Comparison of ENCODE assay signal across 8 cellular contexts in the genomic region with DNA sequence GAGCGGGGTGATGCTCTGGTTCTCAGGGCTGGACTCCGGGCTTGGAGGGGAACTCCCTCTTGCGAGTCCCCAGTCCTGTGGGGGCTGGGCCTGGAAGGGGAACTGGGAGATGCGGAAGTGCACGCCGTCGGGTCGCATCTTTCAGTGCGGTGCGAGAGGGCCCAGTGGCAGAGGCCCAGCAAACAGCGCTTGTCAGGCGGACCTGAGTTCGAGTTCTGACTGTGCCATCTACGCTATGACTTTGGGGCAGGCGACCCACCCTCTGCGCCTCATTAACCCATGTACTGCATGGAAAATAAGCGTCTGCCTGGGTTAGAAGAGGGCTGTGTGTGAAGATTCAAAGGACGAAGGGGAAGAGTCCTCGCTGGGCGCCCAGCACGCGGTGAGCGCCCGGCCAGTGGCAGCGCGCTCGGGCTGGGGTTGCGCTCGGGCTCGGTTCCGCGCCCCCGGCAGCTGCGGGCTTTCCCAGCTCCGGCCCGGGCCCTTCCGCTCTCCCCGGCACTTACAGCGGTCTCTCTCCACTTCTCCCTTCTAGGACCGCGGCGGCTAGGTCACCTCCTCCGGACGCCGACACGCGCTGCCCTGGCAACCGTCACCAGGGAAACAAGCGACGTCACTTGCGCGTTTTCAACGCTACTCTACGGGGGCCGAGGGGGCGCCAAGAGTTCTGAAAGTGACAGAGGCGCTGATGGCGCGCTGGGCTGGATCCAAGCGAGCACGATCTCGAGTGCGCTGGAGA. TPM values are rescaled to one million over a fixed set of nuclear protein-coding genes. Genes with fewer than 3 reads are reported as not detected.
A peak's percentile ranks its signal among the peaks of the same experiment; 100 is the strongest.
DNase-seq lines count a peak whose midpoint lies in the region; ATAC-seq and TF ChIP-seq lines count a peak whose summit lies in the region.

A gene with protein sequence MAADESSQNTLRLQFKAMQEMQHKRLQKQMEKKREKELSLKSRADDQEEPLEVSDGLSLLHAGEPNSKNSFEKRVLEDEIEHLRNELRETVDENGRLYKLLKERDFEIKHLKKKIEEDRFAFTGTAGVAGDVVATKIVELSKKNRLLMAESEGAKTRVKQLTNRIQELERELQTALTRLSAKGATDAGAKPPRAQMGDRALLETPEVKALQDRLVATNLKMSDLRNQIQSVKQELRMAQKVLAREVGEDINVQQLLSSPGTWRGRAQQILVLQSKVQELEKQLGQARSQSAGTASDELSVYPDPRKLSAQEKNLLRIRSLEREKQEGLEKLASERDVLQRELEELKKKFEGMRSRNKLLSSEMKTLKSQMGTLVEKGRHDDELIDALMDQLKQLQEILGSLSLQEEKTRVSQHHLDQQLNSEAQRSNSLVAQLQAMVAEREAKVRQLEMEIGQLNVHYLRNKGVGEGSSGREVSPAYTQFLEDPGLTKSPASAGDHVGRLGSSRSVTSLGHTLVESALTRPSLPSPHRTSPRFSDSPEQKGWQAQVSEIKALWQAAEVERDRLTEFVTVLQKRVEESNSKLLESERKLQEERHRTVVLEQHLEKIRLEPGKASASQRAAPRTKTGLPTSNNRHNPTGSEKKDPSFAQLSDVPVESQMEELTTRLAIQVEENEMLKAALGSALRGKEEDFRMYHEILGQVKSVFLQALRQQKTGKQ (minus strand): TSS at position 584 of the 739 bp plus-strand sequence. CDS start 14,908 bp downstream, outside the sequence.

- peak within 1 kb of the TSS; percentile 82 for H3K27ac Mint-ChIP-seq in activated naive CD8-positive, alpha-beta T cell

- TF ChIP-seq CTCF in cardiac muscle cell (IDR thresholded peaks at IDR 0.05; ENCODE audit: low read depth, low read length), result no peak
- TF ChIP-seq CTCF in ovary (IDR thresholded peaks at IDR 0.05), result no peak
- TF ChIP-seq CTCF in thyroid gland (IDR thresholded peaks at IDR 0.05), result peak in 1 of 6 experiments; percentile 12

- TF ChIP-seq POLR2A in ovary (IDR thresholded peaks at IDR 0.05), result no peak
- TF ChIP-seq POLR2A in thyroid gland (IDR thresholded peaks at IDR 0.05), result peak in 1 of 2 donors; percentile 91

- no peaks in the 10 kb centered on the region for H3K27me3 Mint-ChIP-seq in activated naive CD8-positive, alpha-beta T cell

- H3K9me3 Mint-ChIP-seq in activated naive CD8-positive, alpha-beta T cell (ENCODE audit: low read depth), result no peaks in the 10 kb centered on the region

- ATAC-seq in GM21825 (IDR thresholded peaks at IDR 0.05; ENCODE audit: unreplicated experiment), result peak; percentile 99
- peak; percentile 97 for ATAC-seq in SK-N-SH treated with all-trans-retinoic acid at 6 μM for 48 hours

- no peaks in the 10 kb centered on the region for H3K27me3 ChIP-seq in cardiac muscle cell
- no peaks in the 10 kb centered on the region for H3K27me3 ChIP-seq in ovary
- no peaks in the 10 kb centered on the region for H3K27me3 ChIP-seq in thyroid gland

- H3K4me1 Mint-ChIP-seq in activated naive CD8-positive, alpha-beta T cell (ENCODE audit: low read depth), result peaks cover 17% of the 10 kb centered on the region

- intact Hi-C loops in ovary (cut with DNase I) (no loop called here), thyroid gland (cut with DNase I) (no loop called here)

- H3K36me3 Mint-ChIP-seq in activated naive CD8-positive, alpha-beta T cell, result no peaks in the 10 kb centered on the region

- no peaks in the 10 kb centered on the region for H3K9me3 ChIP-seq in cardiac muscle cell (ENCODE audit: low read depth)
- no peaks in the 10 kb centered on the region for H3K9me3 ChIP-seq in ovary
- no peaks in the 10 kb centered on the region for H3K9me3 ChIP-seq in thyroid gland

- DNase-seq in EL (peak; percentile 91), M059J (ENCODE audit: low read depth) (peak; percentile 77), cardiac muscle cell (ENCODE audit: low read depth in 1 of 2, low spot score in 1 of 2) (peak; percentile 96), ovary (peak; percentile 89 to 96 (median 93)), thyroid gland (peak; percentile 96 to 97)

- H3K4me3 ChIP-seq in cardiac muscle cell, result peak within 1 kb of the TSS; percentile 39
- peak within 1 kb of the TSS; percentile 49 for H3K4me3 ChIP-seq in ovary
- peak within 1 kb of the TSS; percentile 5 to 34 (median 28) for H3K4me3 ChIP-seq in thyroid gland (replicated peaks in 1 of 3)

- 1 to 2% (median 1%) methylated on average over 51 to 63 of the region's 63 CpGs for WGBS in ovary, 3 donors
- 2 to 4% methylated on average over 22 to 46 of the region's 63 CpGs for WGBS in thyroid gland, 2 donors

- no peaks in the 10 kb centered on the region for H3K4me1 ChIP-seq in cardiac muscle cell (ENCODE audit: low read depth)
- no peaks in the 10 kb centered on the region for H3K4me1 ChIP-seq in ovary (ENCODE audit: insufficient read depth)
- peaks cover 10 to 13% of the 10 kb centered on the region in 2 donors for H3K4me1 ChIP-seq in thyroid gland

- no peak within 1 kb of the TSS for H3K27ac ChIP-seq in cardiac muscle cell
- H3K27ac ChIP-seq in ovary, result no peak within 1 kb of the TSS
- H3K27ac ChIP-seq in thyroid gland, result peak within 1 kb of the TSS; percentile 21 to 69 (median 43)

- TF ChIP-seq EP300 in ovary (IDR thresholded peaks at IDR 0.05), result no peak

- H3K36me3 ChIP-seq in cardiac muscle cell (peaks cover 4% of the 10 kb centered on the region), ovary (no peaks in the 10 kb centered on the region), thyroid gland (no peaks in the 10 kb centered on the region)

- peak within 1 kb of the TSS; percentile 93 for H3K4me3 Mint-ChIP-seq in activated naive CD8-positive, alpha-beta T cell

TF ChIP-seq in SK-N-SH treated with all-trans-retinoic acid at 6 μM for 48 hours, 23 proteins besides CTCF, POLR2A, EP300 and RAD21:
- TF ChIP-seq, protein P1, sequence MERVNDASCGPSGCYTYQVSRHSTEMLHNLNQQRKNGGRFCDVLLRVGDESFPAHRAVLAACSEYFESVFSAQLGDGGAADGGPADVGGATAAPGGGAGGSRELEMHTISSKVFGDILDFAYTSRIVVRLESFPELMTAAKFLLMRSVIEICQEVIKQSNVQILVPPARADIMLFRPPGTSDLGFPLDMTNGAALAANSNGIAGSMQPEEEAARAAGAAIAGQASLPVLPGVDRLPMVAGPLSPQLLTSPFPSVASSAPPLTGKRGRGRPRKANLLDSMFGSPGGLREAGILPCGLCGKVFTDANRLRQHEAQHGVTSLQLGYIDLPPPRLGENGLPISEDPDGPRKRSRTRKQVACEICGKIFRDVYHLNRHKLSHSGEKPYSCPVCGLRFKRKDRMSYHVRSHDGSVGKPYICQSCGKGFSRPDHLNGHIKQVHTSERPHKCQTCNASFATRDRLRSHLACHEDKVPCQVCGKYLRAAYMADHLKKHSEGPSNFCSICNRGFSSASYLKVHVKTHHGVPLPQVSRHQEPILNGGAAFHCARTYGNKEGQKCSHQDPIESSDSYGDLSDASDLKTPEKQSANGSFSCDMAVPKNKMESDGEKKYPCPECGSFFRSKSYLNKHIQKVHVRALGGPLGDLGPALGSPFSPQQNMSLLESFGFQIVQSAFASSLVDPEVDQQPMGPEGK (CRISPR knock-in tag; IDR thresholded peaks at IDR 0.05; ENCODE audit: borderline replicate concordance), result peak; percentile 76; the same call in 1 of the 2 replicates
- TF ChIP-seq ESRRG (CRISPR knock-in tag; IDR thresholded peaks at IDR 0.05), result no peak
- TF ChIP-seq, protein P2, sequence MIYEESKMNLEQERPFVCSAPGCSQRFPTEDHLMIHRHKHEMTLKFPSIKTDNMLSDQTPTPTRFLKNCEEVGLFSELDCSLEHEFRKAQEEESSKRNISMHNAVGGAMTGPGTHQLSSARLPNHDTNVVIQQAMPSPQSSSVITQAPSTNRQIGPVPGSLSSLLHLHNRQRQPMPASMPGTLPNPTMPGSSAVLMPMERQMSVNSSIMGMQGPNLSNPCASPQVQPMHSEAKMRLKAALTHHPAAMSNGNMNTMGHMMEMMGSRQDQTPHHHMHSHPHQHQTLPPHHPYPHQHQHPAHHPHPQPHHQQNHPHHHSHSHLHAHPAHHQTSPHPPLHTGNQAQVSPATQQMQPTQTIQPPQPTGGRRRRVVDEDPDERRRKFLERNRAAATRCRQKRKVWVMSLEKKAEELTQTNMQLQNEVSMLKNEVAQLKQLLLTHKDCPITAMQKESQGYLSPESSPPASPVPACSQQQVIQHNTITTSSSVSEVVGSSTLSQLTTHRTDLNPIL (CRISPR knock-in tag; IDR thresholded peaks at IDR 0.05; ENCODE audit: low read depth), result no peak
- 0 out of 2 replicates have a peak, but pooled peaks have one; percentile 53 for TF ChIP-seq ZFP3 (CRISPR knock-in tag; IDR thresholded peaks at IDR 0.05)
- TF ChIP-seq BACH2 (CRISPR knock-in tag; IDR thresholded peaks at IDR 0.05; ENCODE audit: borderline replicate concordance), result no peak

RNA-seq across cellular contexts. Expression of the gene that starts here (rescaled TPM):
- 0.62 TPM in 1 of 2 replicates, not detected in the other for total RNA-seq in M059J (2014; rRNA removed; shearing (Covaris generic))
- total RNA-seq in cardiac muscle cell, result 1.5 and 3.3 TPM in 2 replicates
- 2.8 and 3.1 TPM in 2 replicates for polyA plus RNA-seq in cardiac muscle cell
- 1 to 10 TPM in 3 of 7 donors, under 1 TPM in 4; 0.24 to 5.7 (median 0.60) TPM for total RNA-seq in ovary
- 1 to 10 TPM in 1 of 2 donors, under 1 TPM in 1; 0.75 to 1.6 TPM for polyA plus RNA-seq in ovary
- 1 to 10 TPM; 4.0 to 7.7 (median 6.0) TPM for total RNA-seq in thyroid gland

Comparison
In these comparisons a context has a peak if more than half of its experiments do, and no peak if none do; other contexts are left out.
1. Peak in DNase-seq in M059J; RNA of the gene not detected or under 1 TPM.
2. H3K27ac ChIP-seq: peak in thyroid gland (3 of 3); none in cardiac muscle cell (single experiment) and ovary (0 of 2).
3. Peak in every context shown above with its lines, with median percentiles within 50 percentile points of each other: DNase-seq and H3K4me3 ChIP-seq.